12 cellular contexts compared by ENCODE assay signal in the genomic region with DNA sequence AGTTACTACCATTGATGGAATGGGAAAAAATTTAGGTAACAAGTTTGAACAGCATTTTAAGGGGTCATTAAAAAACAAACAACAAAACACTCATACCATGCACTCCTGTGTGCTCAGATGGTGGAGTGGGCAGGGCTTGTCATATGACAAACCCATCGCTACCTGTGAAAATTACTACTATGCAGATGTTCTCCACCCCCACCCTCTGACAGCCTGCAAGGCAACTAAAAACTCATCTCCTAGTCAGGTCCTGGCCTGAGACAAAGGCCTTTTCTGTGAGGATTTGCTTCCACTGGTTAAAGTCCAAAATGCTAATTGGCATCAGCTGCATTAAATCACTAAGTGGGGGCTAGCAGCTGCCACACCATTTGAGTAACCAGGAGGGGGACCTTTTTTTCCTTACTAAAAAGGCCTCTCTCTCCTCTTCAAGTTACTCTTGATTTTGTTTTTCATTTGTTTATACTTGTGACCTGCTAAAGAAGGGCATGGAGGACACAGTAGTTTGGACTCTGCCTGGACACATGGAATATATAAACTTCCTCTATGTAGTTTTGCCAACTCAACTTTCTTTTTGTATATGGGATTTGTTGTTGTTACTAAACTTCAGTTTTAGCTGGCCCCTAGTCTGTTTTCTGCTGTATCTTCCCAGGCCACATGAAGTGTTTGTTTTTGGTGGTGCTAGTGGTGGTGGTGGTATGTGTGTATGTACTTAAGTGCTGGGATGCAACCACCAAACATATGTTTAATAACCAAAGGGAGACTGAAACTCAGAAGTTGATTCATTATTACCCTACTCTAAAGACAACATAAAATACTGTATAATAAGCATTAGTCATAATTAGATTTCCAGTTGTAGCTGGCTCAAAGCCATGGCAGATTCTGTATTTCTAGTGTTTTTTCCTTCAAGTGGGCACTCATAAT.
DNase-seq lines count a peak whose midpoint lies in the region; ATAC-seq lines count a peak whose summit lies in the region.
"Had no signal": no experiment of that assay in that cellular context is flagged by ENCODE, and none has a peak within 500 bp of the region (broad histone marks: within the 10 kb centered on the region; RNA-seq: fewer than 3 reads in every experiment).

No MANE protein-coding gene starts in this region.

- ATAC-seq in left colon (peak; percentile 37), HG02610 (IDR thresholded peaks at IDR 0.05; ENCODE audit: unreplicated experiment) (no peak), HG03565 (IDR thresholded peaks at IDR 0.05; ENCODE audit: unreplicated experiment) (no peak), HG03095 (IDR thresholded peaks at IDR 0.05; ENCODE audit: unreplicated experiment) (no peak)

- DNase-seq in M059J (ENCODE audit: low read depth) (peak; percentile 53), adipocyte (ENCODE audit: low read depth) (peak; percentile 39), left colon (no peak)
- DNase-seq in stimulated activated CD8-positive, alpha-beta memory T cell treated with anti-CD3 and anti-CD28 coated beads, Interleukin-4, amount 100 ng/mL, for 48 hours = no peak
- DNase-seq: COR-L47; pancreas; stimulated activated naive CD4-positive, alpha-beta T cell treated with Interleukin-2 at 50 U/mL for 16 hours had no signal

- H2AFZ ChIP-seq in ACC112 (ENCODE audit: low read length, unreplicated experiment) = no peak overlapping the region

- intact Hi-C loops in left colon (cut with DNase I, micrococcal nuclease) = no loop called here

- peaks cover 100% of the 10 kb centered on the region for H3K4me1 ChIP-seq in ACC112 (ENCODE audit: control insufficient read depth, insufficient read depth, low read length, unreplicated experiment)
- peaks cover 65% of the 10 kb centered on the region for H3K4me1 ChIP-seq in adipocyte (ENCODE audit: control insufficient read depth, insufficient read depth, low read length)

- H3K27me3 ChIP-seq in ACC112 (ENCODE audit: insufficient read depth, low read length) = no peaks in the 10 kb centered on the region
- no peaks in the 10 kb centered on the region for H3K27me3 ChIP-seq in adipocyte (replicated peaks; ENCODE audit: control insufficient read depth, insufficient read depth, low read length)
- H3K27me3 ChIP-seq: pancreas had no signal

- peak overlapping the region; percentile 92 for H3K27ac ChIP-seq in ACC112 (ENCODE audit: low read depth, low read length)
- H3K27ac ChIP-seq: coronary artery, pancreas had no signal

- H3K9me3 ChIP-seq in adipocyte (ENCODE audit: control insufficient read depth, low read length) = no peaks in the 10 kb centered on the region
- H3K9me3 ChIP-seq: pancreas had no signal

- H3K4me3 ChIP-seq in ACC112 (ENCODE audit: low read depth, low read length) (peak overlapping the region; percentile 22; the same call in 1 of the 2 replicates), adipocyte (ENCODE audit: low read length) (no peak overlapping the region)
- H3K4me3 ChIP-seq: coronary artery, pancreas had no signal

- H3K36me3 ChIP-seq in ACC112 (ENCODE audit: insufficient read depth, low read length) = no peaks in the 10 kb centered on the region
- no peaks in the 10 kb centered on the region for H3K36me3 ChIP-seq in adipocyte (ENCODE audit: control insufficient read depth, insufficient read depth, low read length, severe bottlenecking)
- H3K36me3 ChIP-seq: pancreas had no signal

- peaks cover 98% of the 10 kb centered on the region for H3K79me2 ChIP-seq in ACC112 (ENCODE audit: control insufficient read depth, insufficient read depth, low read length, unreplicated experiment)

- no peak overlapping the region for H3K9ac ChIP-seq in adipocyte (ENCODE audit: low read length)

Comparison
In these comparisons a context has a peak if more than half of its experiments do, and no peak if none do; other contexts are left out.
1. DNase-seq: peak in M059J (single experiment) and adipocyte (single experiment); none in left colon (0 of 2) and stimulated activated CD8-positive, alpha-beta memory T cell treated with anti-CD3 and anti-CD28 coated beads, Interleukin-4, amount 100 ng/mL, for 48 hours (single experiment).